ENCODE assay signal across 18 cellular contexts in genomic region chr19:34575206-34575605, GRCh38.
"Had no signal": no experiment of that assay in that cellular context is flagged by ENCODE, and none has a peak within 500 bp of the region (broad histone marks: within the 10 kb centered on the region; RNA-seq: fewer than 3 reads in every experiment).

No MANE protein-coding gene starts in this region.

- H3K27me3 ChIP-seq: SJSA1 had no signal

- H3K9me3 ChIP-seq: SJSA1 had no signal

- DNase-seq: NCI-H1092, NCI-H1105 treated with DMSO at 0.1 percent for 48 hours, NCI-H1436, NCI-H187, NCI-H2029, NCI-H2081 treated with DMSO at 0.1 percent for 48 hours, NCI-H2171, NCI-H226, NCI-H446, NCI-H510A, NCI-H524 treated with DMSO at 0.1 percent for 48 hours, NCI-H69, NCI-H774, Right ventricle myocardium superior, SIG-M5 had no signal

- H3K27ac ChIP-seq: HL-60, SJSA1, SK-N-MC had no signal

- H3K4me1 ChIP-seq: SJSA1 had no signal

- H3K4me3 ChIP-seq: SJSA1, SK-N-MC had no signal

- H3K36me3 ChIP-seq: SJSA1 had no signal
